ENCODE assay signal across 14 cellular contexts in genomic region chr11:2808850-2809847, GRCh38.
DNase-seq lines count a peak whose midpoint lies in the region; ATAC-seq and TF ChIP-seq lines count a peak whose summit lies in the region.
"Had no signal": no experiment of that assay in that cellular context is flagged by ENCODE, and none has a peak within 500 bp of the region (broad histone marks: within the 10 kb centered on the region; RNA-seq: fewer than 3 reads in every experiment).

No MANE protein-coding gene starts in this region.

- no peak overlapping the region for H3K27ac ChIP-seq in Peyer's patch
- H3K27ac ChIP-seq in hepatocyte: peak overlapping the region; percentile 79

- H3K27me3 ChIP-seq in Loucy (ENCODE audit: insufficient read depth, low read length, poor library complexity, severe bottlenecking): no peaks in the 10 kb centered on the region
- H3K27me3 ChIP-seq in Peyer's patch: no peaks in the 10 kb centered on the region
- H3K27me3 ChIP-seq in hepatocyte: no peaks in the 10 kb centered on the region

- H3K9ac ChIP-seq in Loucy (ENCODE audit: low read depth, low read length, poor library complexity, severe bottlenecking): no peak overlapping the region

- TF ChIP-seq POLR2A in Peyer's patch (IDR thresholded peaks at IDR 0.05): no peak

- peaks cover under 1% of the 10 kb centered on the region; the same call in 1 of the 2 replicates for H3K79me2 ChIP-seq in Loucy (ENCODE audit: insufficient read depth, low read length)
- no peaks in the 10 kb centered on the region for H3K79me2 ChIP-seq in hepatocyte

- TF ChIP-seq CTCF in Loucy (conservative IDR thresholded peaks at IDR 0.05; ENCODE audit: low read length) (no peak), Peyer's patch (IDR thresholded peaks at IDR 0.05) (no peak), hepatocyte (IDR thresholded peaks at IDR 0.05; ENCODE audit: poor library complexity) (no peak)

- 84% methylated on average over 15 of the region's 15 CpGs for WGBS in hepatocyte (ENCODE audit: low lambda C conversion rate, missing lambda C conversion rate)

- DNase-seq in Peyer's patch: peak in 2 of 3 donors; percentile 41 to 43
- no peak for DNase-seq in hepatocyte (ENCODE audit: low spot score)
- DNase-seq in sciatic nerve (ENCODE audit: low spot score): peak; percentile 61
- no peak for DNase-seq in NK-92 treated with Interleukin-12 subunit alpha and Interleukin-12 subunit beta, amount 100 ng/mL, for 24 hours (lab: John Stamatoyannopoulos, UW)
- no peak for DNase-seq in NCI-H524 (lab: John Stamatoyannopoulos, UW)
- DNase-seq: activated naive CD4-positive, alpha-beta T cell treated with Interleukin-2 at 50 U/mL for 16 hours; Calu3; dermis blood vessel endothelial cell; erythroblast; retina; stimulated activated CD4-positive, alpha-beta T cell treated with anti-CD3 and anti-CD28 coated beads, Interleukin-2, amount 100 ng/mL, for 24 hours had no signal

- H3K4me3 ChIP-seq in Loucy (ENCODE audit: low read length, poor library complexity, severe bottlenecking) (no peak overlapping the region), Peyer's patch (no peak overlapping the region), hepatocyte (no peak overlapping the region)

- H4K20me1 ChIP-seq in Loucy (ENCODE audit: insufficient read depth, low read length, poor library complexity, severe bottlenecking) (no peaks in the 10 kb centered on the region), hepatocyte (ENCODE audit: insufficient read depth, poor library complexity, severe bottlenecking) (no peaks in the 10 kb centered on the region)

- H2AFZ ChIP-seq in Loucy (ENCODE audit: low read length) (no peak overlapping the region), hepatocyte (no peak overlapping the region)

- H3K4me1 ChIP-seq in Loucy (ENCODE audit: insufficient read depth, low read length, poor library complexity, severe bottlenecking): peaks cover 27% of the 10 kb centered on the region
- H3K4me1 ChIP-seq in Peyer's patch: peaks cover 0 to 25% (median 0%) of the 10 kb centered on the region in 4 donors
- H3K4me1 ChIP-seq in hepatocyte (ENCODE audit: insufficient read depth): peaks cover 66% of the 10 kb centered on the region

- ATAC-seq in sciatic nerve (no peak), GM19455 (IDR thresholded peaks at IDR 0.05; ENCODE audit: unreplicated experiment) (no peak)
- ATAC-seq: T-helper 17 cell had no signal

- H3F3A ChIP-seq in Loucy (ENCODE audit: low read depth): no peaks in the 10 kb centered on the region

- H3K9me3 ChIP-seq in Loucy (ENCODE audit: insufficient read depth, low read depth, low read length) (no peaks in the 10 kb centered on the region), Peyer's patch (no peaks in the 10 kb centered on the region), hepatocyte (ENCODE audit: low read depth) (no peaks in the 10 kb centered on the region)

- H3K9me2 ChIP-seq in Loucy (replicated peaks; ENCODE audit: low read depth, low read length) (no peaks in the 10 kb centered on the region), hepatocyte (replicated peaks; ENCODE audit: insufficient read depth) (no peaks in the 10 kb centered on the region)

- H3K36me3 ChIP-seq in Loucy (ENCODE audit: insufficient read depth, low read length): no peaks in the 10 kb centered on the region
- H3K36me3 ChIP-seq in Peyer's patch: no peaks in the 10 kb centered on the region
- H3K36me3 ChIP-seq in hepatocyte (replicated peaks; ENCODE audit: insufficient read depth, low read depth): no peaks in the 10 kb centered on the region

- intact Hi-C loops in sciatic nerve (cut with DNase I): no loop called here

- H3K4me2 ChIP-seq in Loucy (ENCODE audit: low read depth, low read length, poor library complexity, severe bottlenecking) (peak overlapping the region; percentile 6), hepatocyte (no peak overlapping the region)

Comparison
In these comparisons a context has a peak if more than half of its experiments do, and no peak if none do; other contexts are left out.
1. DNase-seq: peak in Peyer's patch (2 of 3) and sciatic nerve (single experiment); none in hepatocyte (single experiment), NK-92 treated with Interleukin-12 subunit alpha and Interleukin-12 subunit beta, amount 100 ng/mL, for 24 hours (single experiment) and NCI-H524 (0 of 2).